30 cellular contexts compared by ENCODE assay signal in genomic region chr20:23273776-23274175, GRCh38.
"Had no signal": no experiment of that assay in that cellular context is flagged by ENCODE, and none has a peak within 500 bp of the region (broad histone marks: within the 10 kb centered on the region; RNA-seq: fewer than 3 reads in every experiment).

No MANE protein-coding gene starts in this region.

- H3K9me3 ChIP-seq: adrenal gland, breast epithelium had no signal

- H3K36me3 ChIP-seq: adrenal gland, brain microvascular endothelial cell, breast epithelium had no signal

- H3K4me1 ChIP-seq: adrenal gland, body of pancreas, breast epithelium had no signal

- H3K4me3 ChIP-seq: adrenal gland, body of pancreas, breast epithelium had no signal

- H3K27me3 ChIP-seq: adrenal gland, body of pancreas, brain microvascular endothelial cell, breast epithelium had no signal

- H3K27ac ChIP-seq: adrenal gland, body of pancreas, brain microvascular endothelial cell, breast epithelium, VCaP had no signal

- DNase-seq: activated B cell treated with CpG ODN at 0.5 μM for 24 hours; activated CD4-positive, alpha-beta memory T cell treated with anti-CD3 and anti-CD28 coated beads, Interleukin-2, amount 10 ng/mL, durations not matched to agents 7 days and 5 days; activated CD4-positive, alpha-beta T cell treated with anti-CD3 and anti-CD28 coated beads for 1 hour; activated CD4-positive, alpha-beta T cell treated with anti-CD3 and anti-CD28 coated beads for 36 hours; activated CD4-positive, alpha-beta T cell treated with anti-CD3 and anti-CD28 coated beads for 48 hours; activated CD4-positive, alpha-beta T cell treated with anti-CD3 and anti-CD28 coated beads, Interleukin-2, amount 10 ng/mL, durations not matched to agents 7 days and 5 days; activated CD4-positive, alpha-beta T cell treated with anti-CD3 and anti-CD28 coated beads, Interleukin-2, amount 50 U/mL, for 48 hours; activated CD8-positive, alpha-beta memory T cell treated with anti-CD3 and anti-CD28 coated beads for 24 hours; activated CD8-positive, alpha-beta memory T cell treated with anti-CD3 and anti-CD28 coated beads, Interleukin-2, amount 10 ng/mL, durations not matched to agents 7 days and 5 days; activated CD8-positive, alpha-beta memory T cell treated with anti-CD3 and anti-CD28 coated beads, Interleukin-2, amount 50 U/mL, for 48 hours; activated CD8-positive, alpha-beta T cell treated with anti-CD3 and anti-CD28 coated beads, Interleukin-2, amount 10 ng/mL, durations not matched to agents 7 days and 5 days; activated effector memory CD4-positive, alpha-beta T cell treated with Interleukin-2 at 50 U/mL for 16 hours; activated gamma-delta T cell; activated naive CD4-positive, alpha-beta T cell treated with anti-CD3 and anti-CD28 coated beads for 36 hours; activated naive CD4-positive, alpha-beta T cell treated with anti-CD3 and anti-CD28 coated beads, Interleukin-2, amount 50 U/mL, for 16 hours; activated naive CD8-positive, alpha-beta T cell treated with anti-CD3 and anti-CD28 coated beads for 36 hours; activated T-cell treated with anti-CD3 and anti-CD28 coated beads, Interleukin-2, amount 50 U/mL, for 24 hours; activated T-cell treated with anti-CD3 and anti-CD28 coated beads, Interleukin-2, amount 50 U/mL, for 48 hours; adrenal gland; amniotic stem cell; aorta; body of pancreas; brain microvascular endothelial cell; caudate nucleus; SW 1271; T-helper 1 cell; T-helper 2 cell; T-helper 9 cell had no signal
